In the genomic region with DNA sequence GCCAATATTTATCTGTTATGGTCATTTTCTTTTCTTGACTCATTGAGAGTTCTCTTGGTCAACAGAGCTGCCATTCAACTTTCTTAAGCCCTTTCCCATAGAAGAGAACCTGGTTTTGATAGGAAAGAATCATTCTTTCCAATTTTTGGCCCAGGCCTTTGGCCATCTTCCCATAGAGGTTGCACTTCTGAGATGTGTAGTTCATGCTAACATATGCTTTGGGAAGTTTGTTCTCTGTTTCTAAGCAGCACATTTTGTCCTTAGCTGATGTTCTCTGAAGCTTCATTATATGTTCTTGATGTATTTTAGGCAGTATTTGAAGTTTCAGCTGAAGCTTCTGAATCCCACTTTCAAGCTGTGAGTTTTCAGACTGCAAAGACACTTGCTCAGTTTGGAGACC, we compare ENCODE assay signal across 1 cellular context.
TF ChIP-seq lines count a peak whose summit lies in the region.

No MANE protein-coding gene starts in this region.

TF ChIP-seq in GM23338, 12 proteins besides CTCF, POLR2A, EP300 and RAD21 (continued from another document):
- TF ChIP-seq ZNF462 (CRISPR knock-in tag; IDR thresholded peaks at IDR 0.05): no peak
- TF ChIP-seq, protein P1, sequence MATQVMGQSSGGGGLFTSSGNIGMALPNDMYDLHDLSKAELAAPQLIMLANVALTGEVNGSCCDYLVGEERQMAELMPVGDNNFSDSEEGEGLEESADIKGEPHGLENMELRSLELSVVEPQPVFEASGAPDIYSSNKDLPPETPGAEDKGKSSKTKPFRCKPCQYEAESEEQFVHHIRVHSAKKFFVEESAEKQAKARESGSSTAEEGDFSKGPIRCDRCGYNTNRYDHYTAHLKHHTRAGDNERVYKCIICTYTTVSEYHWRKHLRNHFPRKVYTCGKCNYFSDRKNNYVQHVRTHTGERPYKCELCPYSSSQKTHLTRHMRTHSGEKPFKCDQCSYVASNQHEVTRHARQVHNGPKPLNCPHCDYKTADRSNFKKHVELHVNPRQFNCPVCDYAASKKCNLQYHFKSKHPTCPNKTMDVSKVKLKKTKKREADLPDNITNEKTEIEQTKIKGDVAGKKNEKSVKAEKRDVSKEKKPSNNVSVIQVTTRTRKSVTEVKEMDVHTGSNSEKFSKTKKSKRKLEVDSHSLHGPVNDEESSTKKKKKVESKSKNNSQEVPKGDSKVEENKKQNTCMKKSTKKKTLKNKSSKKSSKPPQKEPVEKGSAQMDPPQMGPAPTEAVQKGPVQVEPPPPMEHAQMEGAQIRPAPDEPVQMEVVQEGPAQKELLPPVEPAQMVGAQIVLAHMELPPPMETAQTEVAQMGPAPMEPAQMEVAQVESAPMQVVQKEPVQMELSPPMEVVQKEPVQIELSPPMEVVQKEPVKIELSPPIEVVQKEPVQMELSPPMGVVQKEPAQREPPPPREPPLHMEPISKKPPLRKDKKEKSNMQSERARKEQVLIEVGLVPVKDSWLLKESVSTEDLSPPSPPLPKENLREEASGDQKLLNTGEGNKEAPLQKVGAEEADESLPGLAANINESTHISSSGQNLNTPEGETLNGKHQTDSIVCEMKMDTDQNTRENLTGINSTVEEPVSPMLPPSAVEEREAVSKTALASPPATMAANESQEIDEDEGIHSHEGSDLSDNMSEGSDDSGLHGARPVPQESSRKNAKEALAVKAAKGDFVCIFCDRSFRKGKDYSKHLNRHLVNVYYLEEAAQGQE (IDR thresholded peaks at IDR 0.05; ENCODE audit: unreplicated experiment): no peak
- no peak for TF ChIP-seq EZH2phosphoT487 (IDR thresholded peaks at IDR 0.05; ENCODE audit: unreplicated experiment)
TF ChIP-seq in GM23338: peak in this region for 0.
